In the genomic region with DNA sequence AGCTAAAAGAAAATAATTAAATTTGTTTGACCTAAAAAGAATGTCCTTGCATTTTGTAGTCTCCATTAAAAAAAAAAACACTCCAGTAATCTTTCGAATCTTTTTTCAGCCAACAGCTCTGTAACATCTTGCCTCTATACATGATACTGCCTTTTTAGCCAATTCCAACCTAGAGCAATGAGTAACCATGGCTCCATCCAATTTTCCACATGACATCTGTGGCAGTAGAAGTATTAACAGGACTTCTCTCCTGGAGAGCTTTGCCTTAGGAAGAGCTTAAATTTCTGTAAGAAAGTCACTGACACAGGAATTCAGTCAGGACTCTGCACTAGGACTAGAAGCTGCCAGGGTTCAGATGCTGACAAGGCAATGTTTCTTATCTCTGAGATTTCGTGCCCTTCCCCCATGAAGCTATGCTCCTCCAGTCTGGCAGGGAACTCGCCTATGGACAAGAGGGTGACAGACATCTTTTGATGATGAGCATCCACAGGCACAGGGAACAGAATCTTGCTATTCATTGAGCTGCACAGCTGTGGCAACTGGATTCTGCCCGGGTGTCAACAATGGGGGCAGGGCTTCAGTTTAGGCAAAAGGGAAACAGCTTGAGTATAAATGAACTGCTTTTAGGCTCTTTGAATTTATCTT, we compare ENCODE assay signal across 14 cellular contexts.
DNase-seq lines count a peak whose midpoint lies in the region; ATAC-seq and TF ChIP-seq lines count a peak whose summit lies in the region.
"Had no signal": no experiment of that assay in that cellular context is flagged by ENCODE, and none has a peak within 500 bp of the region (broad histone marks: within the 10 kb centered on the region; RNA-seq: fewer than 3 reads in every experiment).

No MANE protein-coding gene starts in this region.

- DNase-seq in ELF-1 (ENCODE audit: low read depth, low spot score) (peak; percentile 64), amniotic epithelial cell (ENCODE audit: low read depth) (peak; percentile 19), head of caudate nucleus (peak; percentile 63 to 94 (median 88)), occipital lobe (lab: John Stamatoyannopoulos, UW) (peak; percentile 80), progenitor cell of endocrine pancreas (ENCODE audit: low spot score, unreplicated experiment) (no peak)
- DNase-seq in effector CD8-positive, alpha-beta T cell (lab: John Stamatoyannopoulos, UW) = no peak
- DNase-seq: CD4-positive, CD25-positive, alpha-beta regulatory T cell; effector memory CD8-positive, alpha-beta T cell; heart left ventricle; mammary epithelial cell; RPMI8226 had no signal

- intact Hi-C loops in head of caudate nucleus (cut with DNase I) = no loop called here

- TF ChIP-seq CTCF in progenitor cell of endocrine pancreas (IDR thresholded peaks at IDR 0.05; ENCODE audit: unreplicated experiment) = no peak

- H3K27ac Mint-ChIP-seq in progenitor cell of endocrine pancreas = no peak overlapping the region
- H3K27ac Mint-ChIP-seq: activated naive CD4-positive, alpha-beta T cell treated with anti-CD3 and anti-CD28 coated beads, Interleukin-2, amount 50 U/mL, for 72 hours; CD4-positive, CD25-positive, alpha-beta regulatory T cell; effector memory CD8-positive, alpha-beta T cell had no signal

- no peak overlapping the region for H3K4me3 Mint-ChIP-seq in progenitor cell of endocrine pancreas (ENCODE audit: low read depth)
- H3K4me3 Mint-ChIP-seq: CD4-positive, CD25-positive, alpha-beta regulatory T cell; effector memory CD8-positive, alpha-beta T cell had no signal

- no peak for ATAC-seq in GM21367 (IDR thresholded peaks at IDR 0.05; ENCODE audit: unreplicated experiment)
- no peak for ATAC-seq in GM19351 (IDR thresholded peaks at IDR 0.05; ENCODE audit: unreplicated experiment)
- ATAC-seq: activated naive CD4-positive, alpha-beta T cell treated with anti-CD3 and anti-CD28 coated beads, Interleukin-2, amount 50 U/mL, for 72 hours; effector memory CD8-positive, alpha-beta T cell; heart left ventricle had no signal

- no peaks in the 10 kb centered on the region for H3K27me3 Mint-ChIP-seq in progenitor cell of endocrine pancreas
- H3K27me3 Mint-ChIP-seq: CD4-positive, CD25-positive, alpha-beta regulatory T cell; effector memory CD8-positive, alpha-beta T cell had no signal

- peaks cover 14% of the 10 kb centered on the region for H3K4me1 Mint-ChIP-seq in progenitor cell of endocrine pancreas (ENCODE audit: low read depth)

- H3K36me3 Mint-ChIP-seq in progenitor cell of endocrine pancreas (ENCODE audit: insufficient read depth) = no peaks in the 10 kb centered on the region
- H3K36me3 Mint-ChIP-seq: activated naive CD4-positive, alpha-beta T cell treated with anti-CD3 and anti-CD28 coated beads, Interleukin-2, amount 50 U/mL, for 72 hours had no signal

- H3K9me3 Mint-ChIP-seq in progenitor cell of endocrine pancreas (ENCODE audit: low read depth) = peaks cover 14% of the 10 kb centered on the region
- H3K9me3 Mint-ChIP-seq: activated naive CD4-positive, alpha-beta T cell treated with anti-CD3 and anti-CD28 coated beads, Interleukin-2, amount 50 U/mL, for 72 hours; effector memory CD8-positive, alpha-beta T cell had no signal

Comparison
In these comparisons a context has a peak if more than half of its experiments do, and no peak if none do; other contexts are left out.
1. DNase-seq: peak in ELF-1 (single experiment), amniotic epithelial cell (single experiment), head of caudate nucleus (42 of 42) and occipital lobe (single experiment); none in effector CD8-positive, alpha-beta T cell (single experiment) and progenitor cell of endocrine pancreas (single experiment).